Comparison of ENCODE assay signal across 18 cellular contexts in the genomic region with DNA sequence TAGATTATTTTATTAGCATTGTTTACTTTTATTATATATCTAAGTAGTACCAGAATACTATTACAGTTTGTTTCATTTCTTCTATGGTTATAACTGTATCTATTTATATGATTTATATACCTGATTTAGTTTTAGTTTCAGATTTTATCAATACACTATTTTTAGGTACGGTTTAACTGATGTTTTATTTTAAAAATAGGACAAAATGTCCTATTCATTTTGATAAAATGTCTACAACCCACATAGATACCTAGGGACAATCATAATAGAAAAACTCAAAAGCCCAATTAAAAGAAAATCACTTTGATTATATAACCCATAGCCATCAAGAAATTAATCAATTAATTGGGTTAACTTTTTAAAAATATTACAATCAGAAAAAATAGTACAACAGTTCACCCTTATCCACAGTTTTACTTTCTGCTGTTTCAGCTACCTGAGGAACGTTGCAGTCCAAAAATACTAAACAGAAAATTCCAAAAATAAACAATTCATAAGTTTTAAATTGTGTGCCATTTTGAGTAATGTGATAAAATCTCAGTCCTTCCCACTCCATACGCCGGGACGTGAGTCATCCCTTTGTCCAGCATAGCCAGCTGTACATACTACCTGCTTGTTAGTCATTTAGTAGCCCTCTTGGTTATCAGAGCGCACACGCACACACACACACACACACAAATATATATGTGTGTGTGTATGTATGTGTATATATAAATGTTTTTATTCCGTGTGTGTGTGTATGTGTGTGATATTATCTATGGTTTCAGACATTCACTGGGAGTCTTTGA. TPM values are rescaled to one million over a fixed set of nuclear protein-coding genes. Genes with fewer than 3 reads are reported as not detected.
DNase-seq lines count a peak whose midpoint lies in the region; ATAC-seq, FAIRE-seq and TF ChIP-seq lines count a peak whose summit lies in the region.
"Had no signal": no experiment of that assay in that cellular context is flagged by ENCODE, and none has a peak within 500 bp of the region (broad histone marks: within the 10 kb centered on the region; RNA-seq: fewer than 3 reads in every experiment).

No MANE protein-coding gene starts in this region.

- H3K9me3 ChIP-seq in SK-N-SH (no peaks in the 10 kb centered on the region), endothelial cell of umbilical vein (replicated peaks; ENCODE audit: control insufficient read depth, insufficient read depth, low read length) (no peaks in the 10 kb centered on the region)
- H3K9me3 ChIP-seq: stomach had no signal

- no peaks in the 10 kb centered on the region for H3K9me2 ChIP-seq in SK-N-SH

- H3K27me3 ChIP-seq in SK-N-SH (ENCODE audit: insufficient read depth) (no peaks in the 10 kb centered on the region; the same call in 1 of the 2 replicates), endothelial cell of umbilical vein (ENCODE audit: control insufficient read depth in 2 of 2, insufficient read depth in 2 of 2, low read length in 2 of 2) (no peaks in the 10 kb centered on the region)

- no peak for TF ChIP-seq CTCF in SK-N-SH (IDR thresholded peaks at IDR 0.05)
- no peak for TF ChIP-seq CTCF in endothelial cell of umbilical vein (IDR thresholded peaks at IDR 0.05; ENCODE audit: extremely low read depth in 1 of 2, insufficient read depth in 1 of 2, low read depth in 1 of 2, low read length in 2 of 2)

- no peak for DNase-seq in SK-N-SH
- peak; percentile 46 for DNase-seq in NCI-H446 treated with DMSO at 0.1 percent for 48 hours (lab: John Stamatoyannopoulos, UW)
- DNase-seq in endothelial cell of umbilical vein (ENCODE audit: low read depth, low spot score), result peak; percentile 79
- DNase-seq in activated T-cell treated with anti-CD3 and anti-CD28 coated beads, Interleukin-2, amount 50 U/mL, for 48 hours, result no peak
- DNase-seq in stimulated activated CD4-positive, alpha-beta T cell treated with anti-CD3 and anti-CD28 coated beads, Interleukin-4, amount 100 ng/mL, for 24 hours, result no peak
- no peak for DNase-seq in AML-193 (lab: John Stamatoyannopoulos, UW)
- DNase-seq in EL, result no peak
- DNase-seq: activated CD4-positive, alpha-beta T cell treated with anti-CD3 and anti-CD28 coated beads, Interleukin-2, amount 10 ng/mL, durations not matched to agents 7 days and 5 days; activated naive CD8-positive, alpha-beta T cell treated with anti-CD3 and anti-CD28 coated beads, Interleukin-2, amount 50 U/mL, for 24 hours; activated T-cell treated with anti-CD3 and anti-CD28 coated beads, Interleukin-2, amount 50 U/mL, for 1 hour; CD4-positive, alpha-beta T cell; left colon; NCI-H1092 treated with DMSO at 0.1 percent for 48 hours; SIG-M5; stomach had no signal

- intact Hi-C loops in endothelial cell of umbilical vein (cut with micrococcal nuclease), result loop anchor here (10.0 kb wide), 1 partner anchor 637 kb away; no protein-coding TSS in a partner anchor

- H3F3A ChIP-seq in SK-N-SH (replicated peaks; ENCODE audit: insufficient read depth), result no peaks in the 10 kb centered on the region

- H3K4me1 ChIP-seq in SK-N-SH (ENCODE audit: control insufficient read depth in 1 of 2, insufficient read depth in 2 of 2, low read depth in 1 of 2, low read length in 1 of 2), result no peaks in the 10 kb centered on the region; a peak in 1 of 4 replicates
- peaks cover 5% of the 10 kb centered on the region for H3K4me1 ChIP-seq in endothelial cell of umbilical vein (ENCODE audit: control insufficient read depth, extremely low read depth, insufficient read depth, low read length)

- no peak for TF ChIP-seq RAD21 in SK-N-SH (IDR thresholded peaks at IDR 0.05; ENCODE audit: low read length)

- H3K9ac ChIP-seq in SK-N-SH (no peak overlapping the region), endothelial cell of umbilical vein (replicated peaks; ENCODE audit: extremely low read depth, insufficient read depth, low read length) (no peak overlapping the region)

- dilution Hi-C loops in endothelial cell of umbilical vein (cut with MboI; ENCODE audit: extremely low pct_ligation_motif_present, low sequenced_read_pairs), result no loop called here

- no peak overlapping the region for H2AFZ ChIP-seq in SK-N-SH (ENCODE audit: low read depth)
- no peak overlapping the region for H2AFZ ChIP-seq in endothelial cell of umbilical vein (ENCODE audit: low read depth, low read length)

- no peak overlapping the region for H3K4me2 ChIP-seq in SK-N-SH
- no peak overlapping the region for H3K4me2 ChIP-seq in endothelial cell of umbilical vein (ENCODE audit: insufficient read depth, low read length)

- TF ChIP-seq POLR2A in endothelial cell of umbilical vein (IDR thresholded peaks at IDR 0.05; ENCODE audit: low read depth, low read length), result no peak

- FAIRE-seq in endothelial cell of umbilical vein (lab: Jason Lieb, UNC), result peak; percentile 70
- FAIRE-seq: A204.1 had no signal

- H4K20me1 ChIP-seq in SK-N-SH (ENCODE audit: insufficient read depth), result no peaks in the 10 kb centered on the region
- H4K20me1 ChIP-seq in endothelial cell of umbilical vein (replicated peaks; ENCODE audit: control insufficient read depth, extremely low read depth, insufficient read depth, low read length), result no peaks in the 10 kb centered on the region

- H3K79me2 ChIP-seq in SK-N-SH (ENCODE audit: insufficient read depth), result no peaks in the 10 kb centered on the region
- H3K79me2 ChIP-seq in endothelial cell of umbilical vein (ENCODE audit: control insufficient read depth, insufficient read depth, low read length), result no peaks in the 10 kb centered on the region

- BruUV-seq in endothelial cell of umbilical vein (replicated peaks; lab: Mats Ljungman, UMichigan), result no TSS peak

- CTCF ChIA-PET in SK-N-SH (lab: Yijun Ruan, JAX), result interaction anchor here (0.7 kb wide), 1 partner anchor 158 kb away, joined by 3 read pairs; no protein-coding TSS in a partner anchor
- CTCF ChIA-PET in endothelial cell of umbilical vein (lab: Charles Lee), result no interaction called here

- no peaks in the 10 kb centered on the region for H3K36me3 ChIP-seq in SK-N-SH (replicated peaks in 1 of 2; ENCODE audit: control insufficient read depth in 1 of 2, insufficient read depth in 2 of 2, low read length in 1 of 2)
- H3K36me3 ChIP-seq in endothelial cell of umbilical vein (ENCODE audit: control insufficient read depth in 2 of 2, extremely low read depth in 1 of 2, insufficient read depth in 2 of 2, low read length in 2 of 2), result no peaks in the 10 kb centered on the region
- H3K36me3 ChIP-seq: stomach had no signal

- no peak overlapping the region for H3K4me3 ChIP-seq in SK-N-SH (ENCODE audit: low read depth in 2 of 2, low read length in 1 of 2)
- H3K4me3 ChIP-seq in endothelial cell of umbilical vein (replicated peaks in 1 of 3; ENCODE audit: insufficient read depth in 1 of 3, low read depth in 1 of 3, low read length in 3 of 3), result no peak overlapping the region
- H3K4me3 ChIP-seq: stomach had no signal

- TF ChIP-seq EP300 in SK-N-SH (IDR thresholded peaks at IDR 0.05; ENCODE audit: borderline replicate concordance in 1 of 2, low read depth in 1 of 2, low read length in 1 of 2), result no peak

- no peak overlapping the region for H3K27ac ChIP-seq in SK-N-SH (ENCODE audit: low read depth in 2 of 2, low read length in 1 of 2)
- no peak overlapping the region for H3K27ac ChIP-seq in endothelial cell of umbilical vein (ENCODE audit: insufficient read depth, low read depth, low read length)
- H3K27ac ChIP-seq: stomach had no signal

- ATAC-seq in SK-N-SH treated with all-trans-retinoic acid at 6 μM for 48 hours, result no peak
- ATAC-seq: activated naive CD8-positive, alpha-beta T cell treated with anti-CD3 and anti-CD28 coated beads, Interleukin-2, amount 50 U/mL, for 24 hours; left colon had no signal

- WGBS in SK-N-SH (ENCODE audit: low lambda C conversion rate), result 37% methylated on average over 8 of the region's 8 CpGs

- POLR2A ChIA-PET in SK-N-SH (lab: Yijun Ruan, JAX), result interaction anchor here (0.5 kb wide), 1 partner anchor 13 kb away, joined by 5 read pairs; no protein-coding TSS in a partner anchor
- POLR2A ChIA-PET in endothelial cell of umbilical vein (lab: Charles Lee), result interaction anchor here (0.7 kb wide), 1 partner anchor 53 kb away, joined by 3 read pairs; no protein-coding TSS in a partner anchor

- H3K9me1 ChIP-seq in endothelial cell of umbilical vein (replicated peaks; ENCODE audit: control insufficient read depth, extremely low read depth, insufficient read depth, low read length), result no peaks in the 10 kb centered on the region

TF ChIP-seq in SK-N-SH, 30 proteins besides CTCF, POLR2A, EP300 and RAD21:
- no peak for TF ChIP-seq MXI1 (IDR thresholded peaks at IDR 0.05; ENCODE audit: low read depth, low read length)
- TF ChIP-seq FOSL2 (IDR thresholded peaks at IDR 0.05; ENCODE audit: borderline replicate concordance, low read depth), result peak; percentile 22; the same call in 1 of the 2 replicates

TF ChIP-seq in endothelial cell of umbilical vein, 7 proteins besides CTCF, POLR2A, EP300 and RAD21:
- TF ChIP-seq, protein P1, sequence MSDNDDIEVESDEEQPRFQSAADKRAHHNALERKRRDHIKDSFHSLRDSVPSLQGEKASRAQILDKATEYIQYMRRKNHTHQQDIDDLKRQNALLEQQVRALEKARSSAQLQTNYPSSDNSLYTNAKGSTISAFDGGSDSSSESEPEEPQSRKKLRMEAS (IDR thresholded peaks at IDR 0.05; ENCODE audit: insufficient read depth, insufficient read length), result no peak
- TF ChIP-seq EZH2 (IDR thresholded peaks at IDR 0.05; ENCODE audit: borderline replicate concordance, low read depth, low read length, severe bottlenecking) (no peak), POLR2AphosphoS5 (IDR thresholded peaks at IDR 0.05; ENCODE audit: insufficient read depth, low read depth, low read length) (no peak), JUN (IDR thresholded peaks at IDR 0.05; ENCODE audit: borderline replicate concordance, insufficient read depth, insufficient read length, low read depth) (peak; percentile 92), MYC (IDR thresholded peaks at IDR 0.05; ENCODE audit: low read depth, low read length) (no peak), GATA2 (IDR thresholded peaks at IDR 0.05; ENCODE audit: insufficient read depth, insufficient read length, low read depth, low read length) (peak; percentile 85), FOS (IDR thresholded peaks at IDR 0.05; ENCODE audit: borderline replicate concordance, insufficient read depth, low read length) (peak; percentile 75)

RNA-seq across cellular contexts. Expression of gene CCSER1, which starts 5.0 kb away (rescaled TPM):
- 0.02 and 0.05 TPM in 2 replicates for polyA plus RNA-seq in SK-N-SH (2012; rRNA removed)
- polyA plus RNA-seq in SK-N-SH (2012; cell fraction: cytosol; rRNA removed), result 0.01 and 0.18 TPM in 2 replicates
- 0.02 TPM in 2 replicates for polyA plus RNA-seq in SK-N-SH (2012; cell fraction: nucleus; rRNA removed)
- total RNA-seq in endothelial cell of umbilical vein, result 0.92 and 1.8 TPM in 2 replicates
- polyA plus RNA-seq in endothelial cell of umbilical vein, result 0.03 and 0.11 TPM in 2 replicates
- polyA plus RNA-seq in endothelial cell of umbilical vein (2011; cell fraction: cytosol; rRNA removed), result 0.08 and 0.12 TPM in 2 replicates
- polyA plus RNA-seq in endothelial cell of umbilical vein (2011; cell fraction: nucleus; rRNA removed), result 0.55 and 1.3 TPM in 2 replicates
- polyA plus RNA-seq in endothelial cell of umbilical vein (2012), result not detected in 2 replicates
- polyA minus RNA-seq in endothelial cell of umbilical vein, result 3.1 and 4.9 TPM in 2 replicates
- polyA minus RNA-seq in endothelial cell of umbilical vein (2011; cell fraction: cytosol; rRNA and poly(A)+ RNA removed), result 2.2 TPM
- polyA minus RNA-seq in endothelial cell of umbilical vein (2011; cell fraction: nucleus; rRNA and poly(A)+ RNA removed), result 7.7 and 8.6 TPM in 2 replicates
- total RNA-seq: chondrocyte had no signal

Comparison
In these comparisons a context has a peak if more than half of its experiments do, and no peak if none do; other contexts are left out.
1. DNase-seq: peak in NCI-H446 treated with DMSO at 0.1 percent for 48 hours (single experiment) and endothelial cell of umbilical vein (single experiment); none in SK-N-SH (single experiment), activated T-cell treated with anti-CD3 and anti-CD28 coated beads, Interleukin-2, amount 50 U/mL, for 48 hours (0 of 2), stimulated activated CD4-positive, alpha-beta T cell treated with anti-CD3 and anti-CD28 coated beads, Interleukin-4, amount 100 ng/mL, for 24 hours (single experiment), AML-193 (0 of 2) and EL (single experiment).